Comparison of ENCODE assay signal across 1 cellular context in genomic region chr22:36236338-36237319, GRCh38.
TF ChIP-seq lines count a peak whose summit lies in the region.

No MANE protein-coding gene starts in this region.

TF ChIP-seq in H1, 55 proteins besides CTCF, POLR2A, EP300 and RAD21:
- TF ChIP-seq SP4 (IDR thresholded peaks at IDR 0.05; ENCODE audit: low read length) (no peak), POU5F1 (IDR thresholded peaks at IDR 0.05; ENCODE audit: low read depth, low read length) (no peak), ATF2 (IDR thresholded peaks at IDR 0.05; ENCODE audit: low read length) (no peak), TBP (IDR thresholded peaks at IDR 0.05; ENCODE audit: low read depth, low read length) (no peak), USF2 (IDR thresholded peaks at IDR 0.05; ENCODE audit: low read length) (no peak), SP1 (IDR thresholded peaks at IDR 0.05; ENCODE audit: low read depth, low read length) (no peak)
